8 cellular contexts compared by ENCODE assay signal in genomic region chr10:103542764-103543616, GRCh38. TPM values are rescaled to one million over a fixed set of nuclear protein-coding genes. Genes with fewer than 3 reads are reported as not detected.
DNase-seq lines count a peak whose midpoint lies in the region; ATAC-seq and TF ChIP-seq lines count a peak whose summit lies in the region.

No MANE protein-coding gene starts in this region.

- peak overlapping the region; percentile 78 for H3K4me2 ChIP-seq in OCI-LY7 (ENCODE audit: low read length)

- no CpG with 5 or more reads among the region's 17 CpGs for WGBS in iPS DF 6.9 (ENCODE audit: insufficient coverage, insufficient read length)

- peak overlapping the region; percentile 88 for H2AFZ ChIP-seq in OCI-LY7 (ENCODE audit: low read length)

- no peaks in the 10 kb centered on the region for H3K79me2 ChIP-seq in OCI-LY7 (ENCODE audit: insufficient read depth, low read depth, low read length)

- H4K20me1 ChIP-seq in OCI-LY7 (ENCODE audit: insufficient read depth, low read length) = no peaks in the 10 kb centered on the region

- H3K9ac ChIP-seq in HUES6 (ENCODE audit: low read length) = no peak overlapping the region

- no peaks in the 10 kb centered on the region for H3K9me2 ChIP-seq in OCI-LY7 (ENCODE audit: insufficient read depth, low read length)

- TF ChIP-seq CTCF in OCI-LY7 (conservative IDR thresholded peaks at IDR 0.05; ENCODE audit: low read length) = peak; percentile 87
- TF ChIP-seq CTCF in ascending aorta (IDR thresholded peaks at IDR 0.05) = peak in 1 of 3 experiments; percentile 42
- peak; percentile 63 for TF ChIP-seq CTCF in retinal pigment epithelial cell (conservative IDR thresholded peaks at IDR 0.05; ENCODE audit: low read depth, low read length)

- POLR2A ChIA-PET in OCI-LY7 (lab: Charles Lee) = interaction anchor here (0.5 to 1.3 kb wide), 3 partner anchors 10 to 167 kb away, joined by 3 to 4 read pairs (median 4); no protein-coding TSS in a partner anchor

- H3K27me3 ChIP-seq in HUES6 (ENCODE audit: control insufficient read depth, insufficient read depth, low read length) = no peaks in the 10 kb centered on the region
- H3K27me3 ChIP-seq in ascending aorta = no peaks in the 10 kb centered on the region
- no peaks in the 10 kb centered on the region for H3K27me3 ChIP-seq in iPS DF 6.9 (ENCODE audit: control insufficient read depth, insufficient read depth, low read length)

- H3K27ac ChIP-seq in HUES6 (ENCODE audit: low read depth, low read length) = no peak overlapping the region
- H3K27ac ChIP-seq in OCI-LY7 (ENCODE audit: low read depth, low read length, poor library complexity, severe bottlenecking) = peak overlapping the region; percentile 18
- no peak overlapping the region for H3K27ac ChIP-seq in ascending aorta
- H3K27ac ChIP-seq in iPS DF 6.9 (ENCODE audit: low read length) = no peak overlapping the region

- H3K4me3 ChIP-seq in HUES6 (ENCODE audit: low read depth, low read length) (peak overlapping the region; percentile 1; the same call in 1 of the 2 replicates), OCI-LY7 (ENCODE audit: low read depth, low read length, poor library complexity, severe bottlenecking) (peak overlapping the region; percentile 56), ascending aorta (peak overlapping the region; percentile 46 to 52), iPS DF 6.9 (ENCODE audit: low read length) (no peak overlapping the region), retinal pigment epithelial cell (ENCODE audit: low read length) (no peak overlapping the region)

- intact Hi-C loops in OCI-LY7 (cut with micrococcal nuclease; ENCODE audit: unreplicated experiment) (loop anchor here (5.0 kb wide), 1 partner anchor 36 kb away; no protein-coding TSS in a partner anchor), ascending aorta (cut with DNase I) (no loop called here)

- H3K36me3 ChIP-seq in HUES6 (ENCODE audit: control insufficient read depth, insufficient read depth, low read length) (no peaks in the 10 kb centered on the region), OCI-LY7 (ENCODE audit: insufficient read depth, low read length) (no peaks in the 10 kb centered on the region), ascending aorta (no peaks in the 10 kb centered on the region), iPS DF 6.9 (ENCODE audit: control insufficient read depth, insufficient read depth, low read length) (no peaks in the 10 kb centered on the region)

- H3K4me1 ChIP-seq in HUES6 (ENCODE audit: control insufficient read depth, insufficient read depth, low read length) (peaks cover 32% of the 10 kb centered on the region), OCI-LY7 (ENCODE audit: insufficient read depth, low read length, poor library complexity, severe bottlenecking) (peaks cover 58% of the 10 kb centered on the region), ascending aorta (peaks cover 0 to 8% of the 10 kb centered on the region in 2 donors), iPS DF 6.9 (ENCODE audit: control insufficient read depth, insufficient read depth, low read length) (peaks cover 5% of the 10 kb centered on the region; the same call in 1 of the 2 replicates)

- H3K9me3 ChIP-seq in HUES6 (ENCODE audit: control insufficient read depth, insufficient read depth, low read depth, low read length) (no peaks in the 10 kb centered on the region), OCI-LY7 (ENCODE audit: low read length) (no peaks in the 10 kb centered on the region), ascending aorta (no peaks in the 10 kb centered on the region), iPS DF 6.9 (ENCODE audit: control insufficient read depth, insufficient read depth, low read length) (no peaks in the 10 kb centered on the region)

- no TSS peak for BruUV-seq in OCI-LY7 (replicated peaks; lab: Mats Ljungman, UMichigan)

- ATAC-seq in HG03571 (IDR thresholded peaks at IDR 0.05; ENCODE audit: unreplicated experiment) (no peak), GM21367 (IDR thresholded peaks at IDR 0.05; ENCODE audit: unreplicated experiment) (no peak)

- CTCF ChIA-PET in OCI-LY7 (lab: Charles Lee; ENCODE audit: unreplicated experiment) = interaction anchor here (0.9 to 1.4 kb wide), 3 partner anchors 8 to 37 kb away, joined by 3 to 5 read pairs (median 5); no protein-coding TSS in a partner anchor

- peak; percentile 81 for DNase-seq in DMS79 treated with DMSO at 0.1 percent for 48 hours (lab: John Stamatoyannopoulos, UW)
- peak; percentile 76 for DNase-seq in OCI-LY7 (ENCODE audit: low spot score)
- DNase-seq in ascending aorta (ENCODE audit: low spot score in 2 of 2) = peak in 1 of 2 donors; percentile 62
- DNase-seq in iPS DF 6.9 (ENCODE audit: low read depth, low spot score) = peak; percentile 29
- peak; percentile 14 for DNase-seq in retinal pigment epithelial cell (ENCODE audit: low read depth)

RNA-seq across cellular contexts. Expression of gene NEURL1, which starts 49.5 kb away (rescaled TPM):
- total RNA-seq in OCI-LY7 (2014; rRNA removed; shearing (Covaris generic)) = 0.46 and 0.47 TPM in 2 replicates
- total RNA-seq in OCI-LY7 (2022) (not detected in 2 replicates), ascending aorta (not detected)

Comparison
In these comparisons a context has a peak if more than half of its experiments do, and no peak if none do; other contexts are left out.
1. H3K4me3 ChIP-seq: peak in HUES6 (single experiment), OCI-LY7 (single experiment) and ascending aorta (2 of 2); none in iPS DF 6.9 (single experiment) and retinal pigment epithelial cell (single experiment).